In genomic region chr11:68651985-68652682, GRCh38 we compare ENCODE assay signal across 2 cellular contexts.
TF ChIP-seq lines count a peak whose summit lies in the region.

No MANE protein-coding gene starts in this region.

TF ChIP-seq in HepG2, 621 proteins besides CTCF, POLR2A, EP300 and RAD21 (continued from another document):
- TF ChIP-seq, protein P1, sequence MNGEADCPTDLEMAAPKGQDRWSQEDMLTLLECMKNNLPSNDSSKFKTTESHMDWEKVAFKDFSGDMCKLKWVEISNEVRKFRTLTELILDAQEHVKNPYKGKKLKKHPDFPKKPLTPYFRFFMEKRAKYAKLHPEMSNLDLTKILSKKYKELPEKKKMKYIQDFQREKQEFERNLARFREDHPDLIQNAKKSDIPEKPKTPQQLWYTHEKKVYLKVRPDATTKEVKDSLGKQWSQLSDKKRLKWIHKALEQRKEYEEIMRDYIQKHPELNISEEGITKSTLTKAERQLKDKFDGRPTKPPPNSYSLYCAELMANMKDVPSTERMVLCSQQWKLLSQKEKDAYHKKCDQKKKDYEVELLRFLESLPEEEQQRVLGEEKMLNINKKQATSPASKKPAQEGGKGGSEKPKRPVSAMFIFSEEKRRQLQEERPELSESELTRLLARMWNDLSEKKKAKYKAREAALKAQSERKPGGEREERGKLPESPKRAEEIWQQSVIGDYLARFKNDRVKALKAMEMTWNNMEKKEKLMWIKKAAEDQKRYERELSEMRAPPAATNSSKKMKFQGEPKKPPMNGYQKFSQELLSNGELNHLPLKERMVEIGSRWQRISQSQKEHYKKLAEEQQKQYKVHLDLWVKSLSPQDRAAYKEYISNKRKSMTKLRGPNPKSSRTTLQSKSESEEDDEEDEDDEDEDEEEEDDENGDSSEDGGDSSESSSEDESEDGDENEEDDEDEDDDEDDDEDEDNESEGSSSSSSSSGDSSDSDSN (CRISPR knock-in tag; IDR thresholded peaks at IDR 0.05), result no peak
- TF ChIP-seq MXD1 (CRISPR knock-in tag; IDR thresholded peaks at IDR 0.05), result no peak
- TF ChIP-seq NONO (IDR thresholded peaks at IDR 0.05), result no peak
- TF ChIP-seq NONO (CRISPR knock-in tag; conservative IDR thresholded peaks at IDR 0.05), result no peak
- TF ChIP-seq PCBP1 (IDR thresholded peaks at IDR 0.05; ENCODE audit: borderline replicate concordance, low read depth, low read length), result no peak
- no peak for TF ChIP-seq ZNF646 (CRISPR knock-in tag; IDR thresholded peaks at IDR 0.05)
- no peak for TF ChIP-seq SOX6 (IDR thresholded peaks at IDR 0.05)
- no peak for TF ChIP-seq SOX6 (CRISPR knock-in tag; IDR thresholded peaks at IDR 0.05)
- TF ChIP-seq ZNF543 (CRISPR knock-in tag; IDR thresholded peaks at IDR 0.05), result no peak
- peak; percentile 33; the same call in 1 of the 2 replicates for TF ChIP-seq ZBTB33 (CRISPR knock-in tag; IDR thresholded peaks at IDR 0.05)
TF ChIP-seq in HepG2: peak in this region for 1.

TF ChIP-seq in WTC11, 78 proteins besides CTCF, POLR2A, EP300 and RAD21 (continued from another document):
- TF ChIP-seq ATF2 (CRISPR knock-in tag; IDR thresholded peaks at IDR 0.05; ENCODE audit: borderline replicate concordance, low read depth), result no peak
- TF ChIP-seq ETV6 (CRISPR knock-in tag; IDR thresholded peaks at IDR 0.05), result no peak
- no peak for TF ChIP-seq ATF1 (CRISPR knock-in tag; IDR thresholded peaks at IDR 0.05)
